1 cellular context compared by ENCODE assay signal in the genomic region with DNA sequence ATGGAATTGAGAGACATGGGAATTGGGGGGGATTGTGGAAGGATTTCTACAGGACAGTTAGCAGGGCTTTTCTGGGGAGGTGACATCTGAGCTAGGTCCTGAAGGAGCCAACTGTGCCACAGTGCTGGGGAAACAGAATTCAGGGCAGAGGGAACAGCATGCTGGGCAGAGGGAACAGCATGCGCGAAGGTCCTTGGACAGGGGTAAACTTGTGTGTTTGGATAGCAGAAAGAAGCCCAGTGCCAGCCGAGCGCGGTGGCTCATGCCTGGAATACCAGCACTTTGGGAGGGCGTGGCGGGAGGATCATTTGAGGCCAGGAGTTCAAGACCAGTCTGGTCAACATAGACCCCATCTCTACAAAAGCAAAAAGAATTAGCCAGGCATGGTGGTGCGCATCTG.
A peak's percentile ranks its signal among the peaks of the same experiment; 100 is the strongest.
TF ChIP-seq lines count a peak whose summit lies in the region.

No MANE protein-coding gene starts in this region.

TF ChIP-seq in K562, 482 proteins besides CTCF, POLR2A, EP300 and RAD21:
- TF ChIP-seq PHF21A (IDR thresholded peaks at IDR 0.05; ENCODE audit: borderline replicate concordance, low read depth) (no peak), BCOR (IDR thresholded peaks at IDR 0.05) (peak; percentile 46; the same call in 1 of the 2 replicates), ZBTB33 (CRISPR knock-in tag; IDR thresholded peaks at IDR 0.05) (no peak), KDM1A (IDR thresholded peaks at IDR 0.05) (peak; percentile 34 to 48; a peak in 3 of 4 replicates), ERF (CRISPR knock-in tag; IDR thresholded peaks at IDR 0.05) (no peak)
- TF ChIP-seq, protein P1, sequence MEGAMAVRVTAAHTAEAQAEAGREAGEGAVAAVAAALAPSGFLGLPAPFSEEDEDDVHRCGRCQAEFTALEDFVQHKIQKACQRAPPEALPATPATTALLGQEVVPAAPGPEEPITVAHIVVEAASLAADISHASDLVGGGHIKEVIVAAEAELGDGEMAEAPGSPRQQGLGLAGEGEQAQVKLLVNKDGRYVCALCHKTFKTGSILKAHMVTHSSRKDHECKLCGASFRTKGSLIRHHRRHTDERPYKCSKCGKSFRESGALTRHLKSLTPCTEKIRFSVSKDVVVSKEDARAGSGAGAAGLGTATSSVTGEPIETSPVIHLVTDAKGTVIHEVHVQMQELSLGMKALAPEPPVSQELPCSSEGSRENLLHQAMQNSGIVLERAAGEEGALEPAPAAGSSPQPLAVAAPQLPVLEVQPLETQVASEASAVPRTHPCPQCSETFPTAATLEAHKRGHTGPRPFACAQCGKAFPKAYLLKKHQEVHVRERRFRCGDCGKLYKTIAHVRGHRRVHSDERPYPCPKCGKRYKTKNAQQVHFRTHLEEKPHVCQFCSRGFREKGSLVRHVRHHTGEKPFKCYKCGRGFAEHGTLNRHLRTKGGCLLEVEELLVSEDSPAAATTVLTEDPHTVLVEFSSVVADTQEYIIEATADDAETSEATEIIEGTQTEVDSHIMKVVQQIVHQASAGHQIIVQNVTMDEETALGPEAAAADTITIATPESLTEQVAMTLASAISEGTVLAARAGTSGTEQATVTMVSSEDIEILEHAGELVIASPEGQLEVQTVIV (CRISPR knock-in tag; IDR thresholded peaks at IDR 0.05; ENCODE audit: borderline replicate concordance) = no peak
